In genomic region chr15:90871716-90872480, GRCh38 we compare ENCODE assay signal across 8 cellular contexts. TPM values are rescaled to one million over a fixed set of nuclear protein-coding genes. Genes with fewer than 3 reads are reported as not detected.
DNase-seq lines count a peak whose midpoint lies in the region; ATAC-seq lines count a peak whose summit lies in the region.

No MANE protein-coding gene starts in this region.

- H3K4me3 ChIP-seq in right cardiac atrium (ENCODE audit: low read length) (peak overlapping the region; percentile 99), skeletal muscle satellite cell (ENCODE audit: low read length) (peak overlapping the region; percentile 97)

- under 1% methylated on average over 77 of the region's 77 CpGs for WGBS in right cardiac atrium

- intact Hi-C loops in right cardiac atrium (cut with DNase I) = loop anchor here in 1 of 4 donors (5.0 kb wide), 1 partner anchor 155 kb away; the partner anchor contains the start of gene BLM

- peak overlapping the region; percentile 94 for H3K27ac ChIP-seq in right cardiac atrium (ENCODE audit: low read length)

- peak overlapping the region; percentile 90 for H3K27ac Mint-ChIP-seq in activated naive CD8-positive, alpha-beta T cell

- H3K4me2 ChIP-seq in skeletal muscle satellite cell (ENCODE audit: low read length) = peak overlapping the region; percentile 96

- peaks cover 49% of the 10 kb centered on the region for H3K4me1 Mint-ChIP-seq in activated naive CD8-positive, alpha-beta T cell (ENCODE audit: low read depth)

- H3K36me3 Mint-ChIP-seq in activated naive CD8-positive, alpha-beta T cell = no peaks in the 10 kb centered on the region

- DNase-seq in right cardiac atrium (peak in 2 of 3 donors; percentile 73 to 75), NCI-H1105 (lab: John Stamatoyannopoulos, UW) (no peak)

- H3K9me3 ChIP-seq in ES-I3 (ENCODE audit: control insufficient read depth, insufficient read depth, low read length) (no peaks in the 10 kb centered on the region), right cardiac atrium (ENCODE audit: control insufficient read depth, low read length) (no peaks in the 10 kb centered on the region), skeletal muscle satellite cell (replicated peaks; ENCODE audit: low read length) (no peaks in the 10 kb centered on the region)

- H3K9ac ChIP-seq in ES-I3 (ENCODE audit: low read depth, low read length) (peak overlapping the region; percentile 86), skeletal muscle satellite cell (ENCODE audit: low read depth, low read length) (peak overlapping the region; percentile 95)

- no peaks in the 10 kb centered on the region for H3K36me3 ChIP-seq in ES-I3 (ENCODE audit: insufficient read depth, low read length)
- H3K36me3 ChIP-seq in skeletal muscle satellite cell (ENCODE audit: insufficient read depth, low read length) = peaks cover 12% of the 10 kb centered on the region

- H3K4me1 ChIP-seq in ES-I3 (ENCODE audit: insufficient read depth, low read length) = peaks cover 42% of the 10 kb centered on the region
- peaks cover 25% of the 10 kb centered on the region for H3K4me1 ChIP-seq in right cardiac atrium (ENCODE audit: control insufficient read depth, insufficient read depth, low read length)
- peaks cover 56% of the 10 kb centered on the region for H3K4me1 ChIP-seq in skeletal muscle satellite cell (ENCODE audit: control insufficient read depth, insufficient read depth, low read length)

- H3K9me3 Mint-ChIP-seq in activated naive CD8-positive, alpha-beta T cell (ENCODE audit: low read depth) = no peaks in the 10 kb centered on the region

- peak overlapping the region; percentile 88 for H3K4me3 Mint-ChIP-seq in activated naive CD8-positive, alpha-beta T cell

- ATAC-seq in HG02763 (IDR thresholded peaks at IDR 0.05; ENCODE audit: unreplicated experiment) = peak; percentile 29
- peak; percentile 1 to 8 for ATAC-seq in right cardiac atrium
- no peak for ATAC-seq in HG03457 (IDR thresholded peaks at IDR 0.05; ENCODE audit: unreplicated experiment)
- ATAC-seq in HG03095 (IDR thresholded peaks at IDR 0.05; ENCODE audit: unreplicated experiment) = no peak

- H3K27me3 Mint-ChIP-seq in activated naive CD8-positive, alpha-beta T cell = no peaks in the 10 kb centered on the region

- H3K27me3 ChIP-seq in right cardiac atrium (ENCODE audit: control insufficient read depth, insufficient read depth) (no peaks in the 10 kb centered on the region), skeletal muscle satellite cell (ENCODE audit: control insufficient read depth, insufficient read depth, low read length) (no peaks in the 10 kb centered on the region)

RNA-seq across cellular contexts. Expression of gene FURIN, which starts 3.5 kb away (rescaled TPM):
- total RNA-seq in right cardiac atrium = 10 to 100 TPM; 57.4 to 69.0 (median 60.8) TPM
- polyA plus RNA-seq in right cardiac atrium = 60.1 TPM
- 38.5 and 43.2 TPM in 2 replicates for total RNA-seq in skeletal muscle satellite cell (2012; rRNA removed)

RNA-seq across cellular contexts. Expression of gene FES, which starts 12.4 kb away (rescaled TPM):
- 10 to 100 TPM; 15.6 to 21.0 (median 18.0) TPM for total RNA-seq in right cardiac atrium
- polyA plus RNA-seq in right cardiac atrium = 17.6 TPM
- total RNA-seq in skeletal muscle satellite cell (2012; rRNA removed) = 10.7 and 18.8 TPM in 2 replicates

RNA-seq across cellular contexts. Expression of gene MAN2A2, which starts 31.2 kb away (rescaled TPM):
- total RNA-seq in right cardiac atrium = 100 to 1,000 TPM in 2 of 4 donors, 10 to 100 TPM in 2; 75.9 to 118 (median 93.4) TPM
- polyA plus RNA-seq in right cardiac atrium = 41.6 TPM
- total RNA-seq in skeletal muscle satellite cell (2012; rRNA removed) = 3.8 and 6.8 TPM in 2 replicates

Comparison
In these comparisons a context has a peak if more than half of its experiments do, and no peak if none do; other contexts are left out.
1. ATAC-seq: peak in HG02763 (single experiment) and right cardiac atrium (2 of 2); none in HG03457 (single experiment) and HG03095 (single experiment).